22 cellular contexts compared by ENCODE assay signal in genomic region chr2:147851244-147851930, GRCh38.
"Had no signal": no experiment of that assay in that cellular context is flagged by ENCODE, and none has a peak within 500 bp of the region (broad histone marks: within the 10 kb centered on the region; RNA-seq: fewer than 3 reads in every experiment).

No MANE protein-coding gene starts in this region.

- H3K9me3 ChIP-seq: breast epithelium, right atrium auricular region, suprapubic skin, tibial artery had no signal

- H3K27me3 ChIP-seq: breast epithelium, neural progenitor cell, right atrium auricular region, suprapubic skin, tibial artery had no signal

- ATAC-seq: activated CD4-positive, CD25-positive, alpha-beta regulatory T cell treated with anti-CD3 and anti-CD28 coated beads, Interleukin-2, amount 50 U/mL, for 24 hours; esophagus mucosa; naive thymus-derived CD8-positive, alpha-beta T cell had no signal

- H3K4me1 ChIP-seq: breast epithelium had no signal

- DNase-seq: activated CD4-positive, alpha-beta T cell treated with anti-CD3 and anti-CD28 coated beads for 48 hours; activated CD4-positive, alpha-beta T cell treated with anti-CD3 and anti-CD28 coated beads, Interleukin-2, amount 50 U/mL, for 48 hours; activated CD8-positive, alpha-beta memory T cell treated with anti-CD3 and anti-CD28 coated beads for 24 hours; activated gamma-delta T cell; activated naive CD4-positive, alpha-beta T cell treated with anti-CD3 and anti-CD28 coated beads, Interleukin-2, amount 10 ng/mL, durations not matched to agents 7 days and 5 days; activated naive CD8-positive, alpha-beta T cell treated with anti-CD3 and anti-CD28 coated beads, Interleukin-2, amount 10 ng/mL, durations not matched to agents 7 days and 5 days; central memory CD4-positive, alpha-beta T cell; endodermal cell; foreskin fibroblast; naive thymus-derived CD8-positive, alpha-beta T cell; occipital lobe; stimulated activated CD4-positive, alpha-beta T cell treated with anti-CD3 and anti-CD28 coated beads, Interleukin-15, amount 100 ng/mL, for 24 hours; stimulated activated naive CD4-positive, alpha-beta T cell; T-helper 9 cell; tibial artery had no signal

- H3K36me3 ChIP-seq: breast epithelium, neural progenitor cell, right atrium auricular region, suprapubic skin, tibial artery had no signal

- H3K27ac ChIP-seq: breast epithelium, neural progenitor cell, right atrium auricular region, suprapubic skin, tibial artery, VCaP had no signal

- H3K4me3 ChIP-seq: breast epithelium, neural progenitor cell, right atrium auricular region, suprapubic skin, tibial artery had no signal
